Comparison of ENCODE assay signal across 2 cellular contexts in genomic region chr13:91155512-91156114, GRCh38.
TF ChIP-seq lines count a peak whose summit lies in the region.

No MANE protein-coding gene starts in this region.

TF ChIP-seq in HepG2, 621 proteins besides CTCF, POLR2A, EP300 and RAD21:
- TF ChIP-seq SSRP1 (CRISPR knock-in tag; IDR thresholded peaks at IDR 0.05) = no peak
- TF ChIP-seq HDAC6 (IDR thresholded peaks at IDR 0.05; ENCODE audit: low read depth, low read length) = no peak
- TF ChIP-seq KMT2B (CRISPR knock-in tag; IDR thresholded peaks at IDR 0.05) = no peak
- no peak for TF ChIP-seq ZMYM2 (CRISPR knock-in tag; IDR thresholded peaks at IDR 0.05)
- TF ChIP-seq ZNF644 (CRISPR knock-in tag; IDR thresholded peaks at IDR 0.05; ENCODE audit: low read depth) = 0 out of 2 replicates have a peak, but pooled peaks have one; percentile 48
- TF ChIP-seq ZNF367 (CRISPR knock-in tag; IDR thresholded peaks at IDR 0.05; ENCODE audit: borderline replicate concordance) = no peak
- TF ChIP-seq RFXANK (CRISPR knock-in tag; IDR thresholded peaks at IDR 0.05) = no peak
TF ChIP-seq in HepG2: peak in this region for 1.

TF ChIP-seq in H1, 55 proteins besides CTCF, POLR2A, EP300 and RAD21:
- TF ChIP-seq SP1 (IDR thresholded peaks at IDR 0.05; ENCODE audit: low read depth, low read length) = 0 out of 2 replicates have a peak, but pooled peaks have one; percentile 15
- peak; percentile 58; the same call in 1 of the 2 replicates for TF ChIP-seq YY1 (IDR thresholded peaks at IDR 0.05; ENCODE audit: low read depth, low read length)
- TF ChIP-seq, protein P1, sequence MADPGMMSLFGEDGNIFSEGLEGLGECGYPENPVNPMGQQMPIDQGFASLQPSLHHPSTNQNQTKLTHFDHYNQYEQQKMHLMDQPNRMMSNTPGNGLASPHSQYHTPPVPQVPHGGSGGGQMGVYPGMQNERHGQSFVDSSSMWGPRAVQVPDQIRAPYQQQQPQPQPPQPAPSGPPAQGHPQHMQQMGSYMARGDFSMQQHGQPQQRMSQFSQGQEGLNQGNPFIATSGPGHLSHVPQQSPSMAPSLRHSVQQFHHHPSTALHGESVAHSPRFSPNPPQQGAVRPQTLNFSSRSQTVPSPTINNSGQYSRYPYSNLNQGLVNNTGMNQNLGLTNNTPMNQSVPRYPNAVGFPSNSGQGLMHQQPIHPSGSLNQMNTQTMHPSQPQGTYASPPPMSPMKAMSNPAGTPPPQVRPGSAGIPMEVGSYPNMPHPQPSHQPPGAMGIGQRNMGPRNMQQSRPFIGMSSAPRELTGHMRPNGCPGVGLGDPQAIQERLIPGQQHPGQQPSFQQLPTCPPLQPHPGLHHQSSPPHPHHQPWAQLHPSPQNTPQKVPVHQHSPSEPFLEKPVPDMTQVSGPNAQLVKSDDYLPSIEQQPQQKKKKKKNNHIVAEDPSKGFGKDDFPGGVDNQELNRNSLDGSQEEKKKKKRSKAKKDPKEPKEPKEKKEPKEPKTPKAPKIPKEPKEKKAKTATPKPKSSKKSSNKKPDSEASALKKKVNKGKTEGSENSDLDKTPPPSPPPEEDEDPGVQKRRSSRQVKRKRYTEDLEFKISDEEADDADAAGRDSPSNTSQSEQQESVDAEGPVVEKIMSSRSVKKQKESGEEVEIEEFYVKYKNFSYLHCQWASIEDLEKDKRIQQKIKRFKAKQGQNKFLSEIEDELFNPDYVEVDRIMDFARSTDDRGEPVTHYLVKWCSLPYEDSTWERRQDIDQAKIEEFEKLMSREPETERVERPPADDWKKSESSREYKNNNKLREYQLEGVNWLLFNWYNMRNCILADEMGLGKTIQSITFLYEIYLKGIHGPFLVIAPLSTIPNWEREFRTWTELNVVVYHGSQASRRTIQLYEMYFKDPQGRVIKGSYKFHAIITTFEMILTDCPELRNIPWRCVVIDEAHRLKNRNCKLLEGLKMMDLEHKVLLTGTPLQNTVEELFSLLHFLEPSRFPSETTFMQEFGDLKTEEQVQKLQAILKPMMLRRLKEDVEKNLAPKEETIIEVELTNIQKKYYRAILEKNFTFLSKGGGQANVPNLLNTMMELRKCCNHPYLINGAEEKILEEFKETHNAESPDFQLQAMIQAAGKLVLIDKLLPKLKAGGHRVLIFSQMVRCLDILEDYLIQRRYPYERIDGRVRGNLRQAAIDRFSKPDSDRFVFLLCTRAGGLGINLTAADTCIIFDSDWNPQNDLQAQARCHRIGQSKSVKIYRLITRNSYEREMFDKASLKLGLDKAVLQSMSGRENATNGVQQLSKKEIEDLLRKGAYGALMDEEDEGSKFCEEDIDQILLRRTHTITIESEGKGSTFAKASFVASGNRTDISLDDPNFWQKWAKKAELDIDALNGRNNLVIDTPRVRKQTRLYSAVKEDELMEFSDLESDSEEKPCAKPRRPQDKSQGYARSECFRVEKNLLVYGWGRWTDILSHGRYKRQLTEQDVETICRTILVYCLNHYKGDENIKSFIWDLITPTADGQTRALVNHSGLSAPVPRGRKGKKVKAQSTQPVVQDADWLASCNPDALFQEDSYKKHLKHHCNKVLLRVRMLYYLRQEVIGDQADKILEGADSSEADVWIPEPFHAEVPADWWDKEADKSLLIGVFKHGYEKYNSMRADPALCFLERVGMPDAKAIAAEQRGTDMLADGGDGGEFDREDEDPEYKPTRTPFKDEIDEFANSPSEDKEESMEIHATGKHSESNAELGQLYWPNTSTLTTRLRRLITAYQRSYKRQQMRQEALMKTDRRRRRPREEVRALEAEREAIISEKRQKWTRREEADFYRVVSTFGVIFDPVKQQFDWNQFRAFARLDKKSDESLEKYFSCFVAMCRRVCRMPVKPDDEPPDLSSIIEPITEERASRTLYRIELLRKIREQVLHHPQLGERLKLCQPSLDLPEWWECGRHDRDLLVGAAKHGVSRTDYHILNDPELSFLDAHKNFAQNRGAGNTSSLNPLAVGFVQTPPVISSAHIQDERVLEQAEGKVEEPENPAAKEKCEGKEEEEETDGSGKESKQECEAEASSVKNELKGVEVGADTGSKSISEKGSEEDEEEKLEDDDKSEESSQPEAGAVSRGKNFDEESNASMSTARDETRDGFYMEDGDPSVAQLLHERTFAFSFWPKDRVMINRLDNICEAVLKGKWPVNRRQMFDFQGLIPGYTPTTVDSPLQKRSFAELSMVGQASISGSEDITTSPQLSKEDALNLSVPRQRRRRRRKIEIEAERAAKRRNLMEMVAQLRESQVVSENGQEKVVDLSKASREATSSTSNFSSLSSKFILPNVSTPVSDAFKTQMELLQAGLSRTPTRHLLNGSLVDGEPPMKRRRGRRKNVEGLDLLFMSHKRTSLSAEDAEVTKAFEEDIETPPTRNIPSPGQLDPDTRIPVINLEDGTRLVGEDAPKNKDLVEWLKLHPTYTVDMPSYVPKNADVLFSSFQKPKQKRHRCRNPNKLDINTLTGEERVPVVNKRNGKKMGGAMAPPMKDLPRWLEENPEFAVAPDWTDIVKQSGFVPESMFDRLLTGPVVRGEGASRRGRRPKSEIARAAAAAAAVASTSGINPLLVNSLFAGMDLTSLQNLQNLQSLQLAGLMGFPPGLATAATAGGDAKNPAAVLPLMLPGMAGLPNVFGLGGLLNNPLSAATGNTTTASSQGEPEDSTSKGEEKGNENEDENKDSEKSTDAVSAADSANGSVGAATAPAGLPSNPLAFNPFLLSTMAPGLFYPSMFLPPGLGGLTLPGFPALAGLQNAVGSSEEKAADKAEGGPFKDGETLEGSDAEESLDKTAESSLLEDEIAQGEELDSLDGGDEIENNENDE (IDR thresholded peaks at IDR 0.05; ENCODE audit: insufficient replicate concordance, low read length) = no peak
- peak; percentile 41 for TF ChIP-seq ASH2L (IDR thresholded peaks at IDR 0.05; ENCODE audit: low read length)
